In the genomic region with DNA sequence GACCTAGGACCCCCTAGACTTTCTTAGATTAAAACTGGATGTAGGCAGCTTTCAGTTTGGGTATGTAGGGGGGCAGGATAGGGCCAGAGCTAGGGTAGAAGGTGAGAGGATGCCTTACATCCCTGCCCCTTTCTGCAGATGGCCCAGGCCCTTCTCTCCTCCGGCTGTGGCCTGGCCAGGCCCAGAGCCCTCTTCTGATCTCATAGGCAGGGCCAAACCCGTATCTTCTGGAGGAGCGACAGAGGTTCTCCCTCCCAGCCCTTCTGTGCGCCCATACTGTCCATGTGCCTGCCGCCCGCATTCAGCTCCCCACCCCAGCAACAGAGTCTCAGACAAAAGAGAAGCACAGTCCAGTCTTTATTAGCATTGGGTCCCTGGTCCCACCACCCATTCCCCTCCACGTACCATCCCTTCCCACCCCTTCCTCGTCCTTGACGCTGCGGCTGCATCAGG, we compare ENCODE assay signal across 1 cellular context.
A peak's percentile ranks its signal among the peaks of the same experiment; 100 is the strongest.
TF ChIP-seq lines count a peak whose summit lies in the region.

No MANE protein-coding gene starts in this region.

TF ChIP-seq in K562, 482 proteins besides CTCF, POLR2A, EP300 and RAD21 (continued from another document):
- TF ChIP-seq, protein P1, sequence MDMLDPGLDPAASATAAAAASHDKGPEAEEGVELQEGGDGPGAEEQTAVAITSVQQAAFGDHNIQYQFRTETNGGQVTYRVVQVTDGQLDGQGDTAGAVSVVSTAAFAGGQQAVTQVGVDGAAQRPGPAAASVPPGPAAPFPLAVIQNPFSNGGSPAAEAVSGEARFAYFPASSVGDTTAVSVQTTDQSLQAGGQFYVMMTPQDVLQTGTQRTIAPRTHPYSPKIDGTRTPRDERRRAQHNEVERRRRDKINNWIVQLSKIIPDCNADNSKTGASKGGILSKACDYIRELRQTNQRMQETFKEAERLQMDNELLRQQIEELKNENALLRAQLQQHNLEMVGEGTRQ (CRISPR knock-in tag; IDR thresholded peaks at IDR 0.05), result no peak
- peak; percentile 19; the same call in 1 of the 2 replicates for TF ChIP-seq LARP7 (IDR thresholded peaks at IDR 0.05)
- TF ChIP-seq, protein P2, sequence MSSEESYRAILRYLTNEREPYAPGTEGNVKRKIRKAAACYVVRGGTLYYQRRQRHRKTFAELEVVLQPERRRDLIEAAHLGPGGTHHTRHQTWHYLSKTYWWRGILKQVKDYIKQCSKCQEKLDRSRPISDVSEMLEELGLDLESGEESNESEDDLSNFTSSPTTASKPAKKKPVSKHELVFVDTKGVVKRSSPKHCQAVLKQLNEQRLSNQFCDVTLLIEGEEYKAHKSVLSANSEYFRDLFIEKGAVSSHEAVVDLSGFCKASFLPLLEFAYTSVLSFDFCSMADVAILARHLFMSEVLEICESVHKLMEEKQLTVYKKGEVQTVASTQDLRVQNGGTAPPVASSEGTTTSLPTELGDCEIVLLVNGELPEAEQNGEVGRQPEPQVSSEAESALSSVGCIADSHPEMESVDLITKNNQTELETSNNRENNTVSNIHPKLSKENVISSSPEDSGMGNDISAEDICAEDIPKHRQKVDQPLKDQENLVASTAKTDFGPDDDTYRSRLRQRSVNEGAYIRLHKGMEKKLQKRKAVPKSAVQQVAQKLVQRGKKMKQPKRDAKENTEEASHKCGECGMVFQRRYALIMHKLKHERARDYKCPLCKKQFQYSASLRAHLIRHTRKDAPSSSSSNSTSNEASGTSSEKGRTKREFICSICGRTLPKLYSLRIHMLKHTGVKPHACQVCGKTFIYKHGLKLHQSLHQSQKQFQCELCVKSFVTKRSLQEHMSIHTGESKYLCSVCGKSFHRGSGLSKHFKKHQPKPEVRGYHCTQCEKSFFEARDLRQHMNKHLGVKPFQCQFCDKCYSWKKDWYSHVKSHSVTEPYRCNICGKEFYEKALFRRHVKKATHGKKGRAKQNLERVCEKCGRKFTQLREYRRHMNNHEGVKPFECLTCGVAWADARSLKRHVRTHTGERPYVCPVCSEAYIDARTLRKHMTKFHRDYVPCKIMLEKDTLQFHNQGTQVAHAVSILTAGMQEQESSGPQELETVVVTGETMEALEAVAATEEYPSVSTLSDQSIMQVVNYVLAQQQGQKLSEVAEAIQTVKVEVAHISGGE (CRISPR knock-in tag; IDR thresholded peaks at IDR 0.05), result peak in 1 of 3 experiments; percentile 2; a peak in 1 of 6 replicates
- no peak for TF ChIP-seq LCOR (CRISPR knock-in tag; IDR thresholded peaks at IDR 0.05)
- TF ChIP-seq, protein P3, sequence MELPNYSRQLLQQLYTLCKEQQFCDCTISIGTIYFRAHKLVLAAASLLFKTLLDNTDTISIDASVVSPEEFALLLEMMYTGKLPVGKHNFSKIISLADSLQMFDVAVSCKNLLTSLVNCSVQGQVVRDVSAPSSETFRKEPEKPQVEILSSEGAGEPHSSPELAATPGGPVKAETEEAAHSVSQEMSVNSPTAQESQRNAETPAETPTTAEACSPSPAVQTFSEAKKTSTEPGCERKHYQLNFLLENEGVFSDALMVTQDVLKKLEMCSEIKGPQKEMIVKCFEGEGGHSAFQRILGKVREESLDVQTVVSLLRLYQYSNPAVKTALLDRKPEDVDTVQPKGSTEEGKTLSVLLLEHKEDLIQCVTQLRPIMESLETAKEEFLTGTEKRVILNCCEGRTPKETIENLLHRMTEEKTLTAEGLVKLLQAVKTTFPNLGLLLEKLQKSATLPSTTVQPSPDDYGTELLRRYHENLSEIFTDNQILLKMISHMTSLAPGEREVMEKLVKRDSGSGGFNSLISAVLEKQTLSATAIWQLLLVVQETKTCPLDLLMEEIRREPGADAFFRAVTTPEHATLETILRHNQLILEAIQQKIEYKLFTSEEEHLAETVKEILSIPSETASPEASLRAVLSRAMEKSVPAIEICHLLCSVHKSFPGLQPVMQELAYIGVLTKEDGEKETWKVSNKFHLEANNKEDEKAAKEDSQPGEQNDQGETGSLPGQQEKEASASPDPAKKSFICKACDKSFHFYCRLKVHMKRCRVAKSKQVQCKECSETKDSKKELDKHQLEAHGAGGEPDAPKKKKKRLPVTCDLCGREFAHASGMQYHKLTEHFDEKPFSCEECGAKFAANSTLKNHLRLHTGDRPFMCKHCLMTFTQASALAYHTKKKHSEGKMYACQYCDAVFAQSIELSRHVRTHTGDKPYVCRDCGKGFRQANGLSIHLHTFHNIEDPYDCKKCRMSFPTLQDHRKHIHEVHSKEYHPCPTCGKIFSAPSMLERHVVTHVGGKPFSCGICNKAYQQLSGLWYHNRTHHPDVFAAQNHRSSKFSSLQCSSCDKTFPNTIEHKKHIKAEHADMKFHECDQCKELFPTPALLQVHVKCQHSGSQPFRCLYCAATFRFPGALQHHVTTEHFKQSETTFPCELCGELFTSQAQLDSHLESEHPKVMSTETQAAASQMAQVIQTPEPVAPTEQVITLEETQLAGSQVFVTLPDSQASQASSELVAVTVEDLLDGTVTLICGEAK (IDR thresholded peaks at IDR 0.05), result no peak
- TF ChIP-seq, protein P3 (CRISPR knock-in tag; IDR thresholded peaks at IDR 0.05), result peak; percentile 57; the same call in 1 of the 2 replicates
- no peak for TF ChIP-seq ESRRB (CRISPR knock-in tag; IDR thresholded peaks at IDR 0.05; ENCODE audit: borderline replicate concordance)
- TF ChIP-seq, protein P4, sequence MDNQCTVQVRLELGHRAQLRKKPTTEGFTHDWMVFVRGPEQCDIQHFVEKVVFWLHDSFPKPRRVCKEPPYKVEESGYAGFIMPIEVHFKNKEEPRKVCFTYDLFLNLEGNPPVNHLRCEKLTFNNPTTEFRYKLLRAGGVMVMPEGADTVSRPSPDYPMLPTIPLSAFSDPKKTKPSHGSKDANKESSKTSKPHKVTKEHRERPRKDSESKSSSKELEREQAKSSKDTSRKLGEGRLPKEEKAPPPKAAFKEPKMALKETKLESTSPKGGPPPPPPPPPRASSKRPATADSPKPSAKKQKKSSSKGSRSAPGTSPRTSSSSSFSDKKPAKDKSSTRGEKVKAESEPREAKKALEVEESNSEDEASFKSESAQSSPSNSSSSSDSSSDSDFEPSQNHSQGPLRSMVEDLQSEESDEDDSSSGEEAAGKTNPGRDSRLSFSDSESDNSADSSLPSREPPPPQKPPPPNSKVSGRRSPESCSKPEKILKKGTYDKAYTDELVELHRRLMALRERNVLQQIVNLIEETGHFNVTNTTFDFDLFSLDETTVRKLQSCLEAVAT (IDR thresholded peaks at IDR 0.05), result peak; percentile 81 to 91
- TF ChIP-seq ZNF143 (CRISPR knock-in tag; IDR thresholded peaks at IDR 0.05), result peak; percentile 34; the same call in 1 of the 2 replicates
- no peak for TF ChIP-seq MYBL2 (IDR thresholded peaks at IDR 0.05; ENCODE audit: low read depth)
- peak; percentile 81; the same call in 1 of the 2 replicates for TF ChIP-seq MYBL2 (CRISPR knock-in tag; IDR thresholded peaks at IDR 0.05; ENCODE audit: borderline replicate concordance)
- TF ChIP-seq, protein P5, sequence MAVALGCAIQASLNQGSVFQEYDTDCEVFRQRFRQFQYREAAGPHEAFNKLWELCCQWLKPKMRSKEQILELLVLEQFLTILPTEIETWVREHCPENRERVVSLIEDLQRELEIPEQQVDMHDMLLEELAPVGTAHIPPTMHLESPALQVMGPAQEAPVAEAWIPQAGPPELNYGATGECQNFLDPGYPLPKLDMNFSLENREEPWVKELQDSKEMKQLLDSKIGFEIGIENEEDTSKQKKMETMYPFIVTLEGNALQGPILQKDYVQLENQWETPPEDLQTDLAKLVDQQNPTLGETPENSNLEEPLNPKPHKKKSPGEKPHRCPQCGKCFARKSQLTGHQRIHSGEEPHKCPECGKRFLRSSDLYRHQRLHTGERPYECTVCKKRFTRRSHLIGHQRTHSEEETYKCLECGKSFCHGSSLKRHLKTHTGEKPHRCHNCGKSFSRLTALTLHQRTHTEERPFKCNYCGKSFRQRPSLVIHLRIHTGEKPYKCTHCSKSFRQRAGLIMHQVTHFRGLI (CRISPR knock-in tag; IDR thresholded peaks at IDR 0.05), result no peak
- TF ChIP-seq ETV1 (tag; conservative IDR thresholded peaks at IDR 0.05; ENCODE audit: low read depth), result no peak
- TF ChIP-seq BMI1 (IDR thresholded peaks at IDR 0.05; ENCODE audit: low read length), result no peak
- peak; percentile 88 for TF ChIP-seq SNRNP70 (optimal IDR thresholded peaks at IDR 0.05; ENCODE audit: low read depth, low read length)
- TF ChIP-seq HLTF (IDR thresholded peaks at IDR 0.05), result no peak
- TF ChIP-seq, protein P6, sequence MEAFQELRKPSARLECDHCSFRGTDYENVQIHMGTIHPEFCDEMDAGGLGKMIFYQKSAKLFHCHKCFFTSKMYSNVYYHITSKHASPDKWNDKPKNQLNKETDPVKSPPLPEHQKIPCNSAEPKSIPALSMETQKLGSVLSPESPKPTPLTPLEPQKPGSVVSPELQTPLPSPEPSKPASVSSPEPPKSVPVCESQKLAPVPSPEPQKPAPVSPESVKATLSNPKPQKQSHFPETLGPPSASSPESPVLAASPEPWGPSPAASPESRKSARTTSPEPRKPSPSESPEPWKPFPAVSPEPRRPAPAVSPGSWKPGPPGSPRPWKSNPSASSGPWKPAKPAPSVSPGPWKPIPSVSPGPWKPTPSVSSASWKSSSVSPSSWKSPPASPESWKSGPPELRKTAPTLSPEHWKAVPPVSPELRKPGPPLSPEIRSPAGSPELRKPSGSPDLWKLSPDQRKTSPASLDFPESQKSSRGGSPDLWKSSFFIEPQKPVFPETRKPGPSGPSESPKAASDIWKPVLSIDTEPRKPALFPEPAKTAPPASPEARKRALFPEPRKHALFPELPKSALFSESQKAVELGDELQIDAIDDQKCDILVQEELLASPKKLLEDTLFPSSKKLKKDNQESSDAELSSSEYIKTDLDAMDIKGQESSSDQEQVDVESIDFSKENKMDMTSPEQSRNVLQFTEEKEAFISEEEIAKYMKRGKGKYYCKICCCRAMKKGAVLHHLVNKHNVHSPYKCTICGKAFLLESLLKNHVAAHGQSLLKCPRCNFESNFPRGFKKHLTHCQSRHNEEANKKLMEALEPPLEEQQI (IDR thresholded peaks at IDR 0.05), result no peak
- no peak for TF ChIP-seq ELF2 (CRISPR knock-in tag; IDR thresholded peaks at IDR 0.05)
- TF ChIP-seq TGIF2 (CRISPR knock-in tag; IDR thresholded peaks at IDR 0.05), result peak; percentile 91; the same call in 1 of the 2 replicates
- TF ChIP-seq MCM5 (IDR thresholded peaks at IDR 0.05; ENCODE audit: low read depth), result no peak
- TF ChIP-seq, protein P7, sequence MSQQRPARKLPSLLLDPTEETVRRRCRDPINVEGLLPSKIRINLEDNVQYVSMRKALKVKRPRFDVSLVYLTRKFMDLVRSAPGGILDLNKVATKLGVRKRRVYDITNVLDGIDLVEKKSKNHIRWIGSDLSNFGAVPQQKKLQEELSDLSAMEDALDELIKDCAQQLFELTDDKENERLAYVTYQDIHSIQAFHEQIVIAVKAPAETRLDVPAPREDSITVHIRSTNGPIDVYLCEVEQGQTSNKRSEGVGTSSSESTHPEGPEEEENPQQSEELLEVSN (IDR thresholded peaks at IDR 0.05; ENCODE audit: borderline replicate concordance in 1 of 2, extremely low read depth in 1 of 2, insufficient read depth in 1 of 2, insufficient read length in 1 of 2, low read depth in 1 of 2, low read length in 1 of 2, poor library complexity in 1 of 2, severe bottlenecking in 1 of 2), result no peak
- TF ChIP-seq ZNF830 (CRISPR knock-in tag; IDR thresholded peaks at IDR 0.05), result 0 out of 2 replicates have a peak, but pooled peaks have one; percentile 65
- 0 out of 2 replicates have a peak, but pooled peaks have one; percentile 13 for TF ChIP-seq SRSF1 (IDR thresholded peaks at IDR 0.05; ENCODE audit: low read depth, low read length)
- TF ChIP-seq SREBF2 (CRISPR knock-in tag; IDR thresholded peaks at IDR 0.05), result no peak
- TF ChIP-seq, protein P8, sequence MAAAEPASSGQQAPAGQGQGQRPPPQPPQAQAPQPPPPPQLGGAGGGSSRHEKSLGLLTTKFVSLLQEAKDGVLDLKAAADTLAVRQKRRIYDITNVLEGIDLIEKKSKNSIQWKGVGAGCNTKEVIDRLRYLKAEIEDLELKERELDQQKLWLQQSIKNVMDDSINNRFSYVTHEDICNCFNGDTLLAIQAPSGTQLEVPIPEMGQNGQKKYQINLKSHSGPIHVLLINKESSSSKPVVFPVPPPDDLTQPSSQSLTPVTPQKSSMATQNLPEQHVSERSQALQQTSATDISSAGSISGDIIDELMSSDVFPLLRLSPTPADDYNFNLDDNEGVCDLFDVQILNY (CRISPR knock-in tag; IDR thresholded peaks at IDR 0.05), result peak; percentile 96
- no peak for TF ChIP-seq ZNF707 (CRISPR knock-in tag; conservative IDR thresholded peaks at IDR 0.05)
- no peak for TF ChIP-seq ARNT (IDR thresholded peaks at IDR 0.05)
- no peak for TF ChIP-seq ZNF165 (CRISPR knock-in tag; IDR thresholded peaks at IDR 0.05; ENCODE audit: borderline replicate concordance)
TF ChIP-seq in K562: peak in this region for 52.
